10 cellular contexts compared by ENCODE assay signal in genomic region chr20:5786930-5787826, GRCh38. TPM values are rescaled to one million over a fixed set of nuclear protein-coding genes. Genes with fewer than 3 reads are reported as not detected.
DNase-seq lines count a peak whose midpoint lies in the region; ATAC-seq, FAIRE-seq and TF ChIP-seq lines count a peak whose summit lies in the region.
"Had no signal": no experiment of that assay in that cellular context is flagged by ENCODE, and none has a peak within 500 bp of the region (broad histone marks: within the 10 kb centered on the region; RNA-seq: fewer than 3 reads in every experiment).

No MANE protein-coding gene starts in this region.

- peak overlapping the region; percentile 79; the same call in 1 of the 2 replicates for H3K27ac ChIP-seq in IMR-90 (ENCODE audit: insufficient read depth, low read length)

- H3K4me3 ChIP-seq in IMR-90 (ENCODE audit: insufficient read depth, low read depth, low read length) (no peak overlapping the region), bronchial epithelial cell (ENCODE audit: low read depth, low read length) (no peak overlapping the region)
- H3K4me3 ChIP-seq: upper lobe of left lung had no signal

- peak overlapping the region; percentile 75; the same call in 1 of the 2 replicates for H2AK5ac ChIP-seq in IMR-90 (ENCODE audit: low read depth, low read length)

- 0 out of 2 replicates have a peak overlapping the region, but pooled peaks have one; percentile 49 for H3K14ac ChIP-seq in IMR-90 (replicated peaks; ENCODE audit: low read depth, low read length)

- H3K23ac ChIP-seq in IMR-90 (ENCODE audit: low read depth, low read length), result no peak overlapping the region

- H3K18ac ChIP-seq in IMR-90 (ENCODE audit: low read depth, low read length), result peak overlapping the region; percentile 91

- no peak for TF ChIP-seq RAD21 in IMR-90 (IDR thresholded peaks at IDR 0.05; ENCODE audit: low read length)

- H3K36me3 ChIP-seq in IMR-90 (ENCODE audit: control insufficient read depth, insufficient read depth, low read length), result 0 out of 2 replicates have a peak, but pooled peaks cover 1% of the 10 kb centered on the region
- no peaks in the 10 kb centered on the region for H3K36me3 ChIP-seq in bronchial epithelial cell (ENCODE audit: control insufficient read depth, insufficient read depth, low read length)

- peak overlapping the region; percentile 50; the same call in 1 of the 2 replicates for H4K91ac ChIP-seq in IMR-90 (ENCODE audit: insufficient read depth, low read depth, low read length)

- 100% methylated on average over 1 of the region's 2 CpGs; no CpG with 5 or more reads in 1 of the 2 experiments for WGBS in IMR-90 (ENCODE audit: extremely low coverage in 2 of 2, insufficient read length in 1 of 2), 2 experiments

- no peak for TF ChIP-seq POLR2A in IMR-90 (IDR thresholded peaks at IDR 0.05; ENCODE audit: low read depth, low read length)

- H3K9me3 ChIP-seq in IMR-90 (ENCODE audit: control insufficient read depth, insufficient read depth, low read length), result no peaks in the 10 kb centered on the region
- H3K9me3 ChIP-seq: upper lobe of left lung had no signal

- peak overlapping the region; percentile 8; the same call in 1 of the 2 replicates for H3K4me2 ChIP-seq in IMR-90 (ENCODE audit: low read depth, low read length)

- FAIRE-seq in bronchial epithelial cell (lab: Jason Lieb, UNC) (no peak), D721Med (lab: Jason Lieb, UNC) (no peak)

- 0 out of 3 replicates have a peak overlapping the region, but pooled peaks have one; percentile 39 for H2BK15ac ChIP-seq in IMR-90 (ENCODE audit: low read depth, low read length)

- ATAC-seq in IMR-90 (ENCODE audit: low read depth) (no peak; the same call in 1 of the 2 replicates), HG03175 (IDR thresholded peaks at IDR 0.05; ENCODE audit: unreplicated experiment) (no peak)

- POLR2A ChIA-PET in IMR-90 (lab: Charles Lee; ENCODE audit: unreplicated experiment), result interaction anchor here (0.5 kb wide), 1 partner anchor 40 kb away, joined by 5 read pairs; no protein-coding TSS in a partner anchor

- no TSS peak for BruUV-seq in IMR-90 (replicated peaks; lab: Mats Ljungman, UMichigan)

- in situ Hi-C loops in IMR-90 (cut with MboI; ENCODE audit: low sequenced_read_pairs), result no loop called here

- dilution Hi-C loops in IMR-90 (cut with HindIII; ENCODE audit: low sequenced_read_pairs, unreplicated experiment), result loop anchor here (25.0 kb wide), 1 partner anchor 200 kb away; no protein-coding TSS in a partner anchor

- peaks cover 9% of the 10 kb centered on the region for H3K4me1 ChIP-seq in IMR-90 (ENCODE audit: control insufficient read depth, insufficient read depth, low read length)

- no peaks in the 10 kb centered on the region for H4K20me1 ChIP-seq in IMR-90 (ENCODE audit: insufficient read depth, low read length)

- no peak for TF ChIP-seq CTCF in IMR-90 (conservative IDR thresholded peaks at IDR 0.05; ENCODE audit: low read depth, low read length)
- no peak for TF ChIP-seq CTCF in bronchial epithelial cell (IDR thresholded peaks at IDR 0.05; ENCODE audit: insufficient read depth, low read length, severe bottlenecking)
- no peak for TF ChIP-seq CTCF in D721Med (IDR thresholded peaks at IDR 0.05; ENCODE audit: insufficient read depth, missing control alignments)

- peak overlapping the region; percentile 57 for H3K9ac ChIP-seq in IMR-90 (ENCODE audit: low read depth, low read length)

- H3K4ac ChIP-seq in IMR-90 (ENCODE audit: low read depth, low read length), result peak overlapping the region; percentile 57; the same call in 1 of the 2 replicates

- peak overlapping the region; percentile 49 for H2BK5ac ChIP-seq in IMR-90 (ENCODE audit: low read depth, low read length, poor library complexity, severe bottlenecking)

- no peak overlapping the region for H2AK9ac ChIP-seq in IMR-90 (replicated peaks; ENCODE audit: low read depth, low read length, poor library complexity)

- H3K79me1 ChIP-seq in IMR-90 (ENCODE audit: low read depth in 1 of 2, low read length in 2 of 2), result no peaks in the 10 kb centered on the region; a peak in 1 of 4 replicates

- H4K5ac ChIP-seq in IMR-90 (ENCODE audit: low read depth, low read length), result peak overlapping the region; percentile 86

- no peak overlapping the region for H2AFZ ChIP-seq in IMR-90 (replicated peaks; ENCODE audit: low read length, poor library complexity)

- peak; percentile 56 for DNase-seq in AG20443 (ENCODE audit: low spot score)
- DNase-seq in IMR-90, result peak; percentile 64
- peak; percentile 3 for DNase-seq in bronchial epithelial cell (ENCODE audit: low read depth)
- peak; percentile 13 for DNase-seq in medulla oblongata (ENCODE audit: extremely low spot score)
- no peak for DNase-seq in D721Med (ENCODE audit: insufficient read length, low spot score)
- no peak for DNase-seq in DMS114 treated with DMSO at 0.1 percent for 48 hours (lab: John Stamatoyannopoulos, UW; ENCODE audit: unreplicated experiment)
- no peak for DNase-seq in T-helper 1 cell
- DNase-seq: NCI-H2081, upper lobe of left lung had no signal

- H2BK20ac ChIP-seq in IMR-90 (ENCODE audit: low read depth, low read length), result peak overlapping the region; percentile 29; the same call in 1 of the 2 replicates

- intact Hi-C loops in IMR-90 (cut with micrococcal nuclease), result loop anchor here (5.0 kb wide), 1 partner anchor 135 kb away; no protein-coding TSS in a partner anchor

- H4K8ac ChIP-seq in IMR-90 (ENCODE audit: low read depth in 2 of 2, low read length in 2 of 2), result peak overlapping the region in 1 of 2 experiments; percentile 44; a peak in 1 of 4 replicates

- H2BK120ac ChIP-seq in IMR-90 (ENCODE audit: low read depth, low read length), result peak overlapping the region; percentile 58; the same call in 1 of the 2 replicates

- H3K27me3 ChIP-seq in IMR-90 (ENCODE audit: control insufficient read depth, insufficient read depth, low read length) (no peaks in the 10 kb centered on the region), bronchial epithelial cell (ENCODE audit: control insufficient read depth, insufficient read depth, low read length) (no peaks in the 10 kb centered on the region)
- H3K27me3 ChIP-seq: upper lobe of left lung had no signal

- H3K56ac ChIP-seq in IMR-90 (ENCODE audit: extremely low read depth, insufficient read depth, low read length), result no peak overlapping the region; the same call in 1 of the 2 replicates

- CTCF ChIA-PET in IMR-90 (lab: Yijun Ruan, JAX), result interaction anchor here (0.6 to 2.7 kb wide), 17 partner anchors 7 to 258 kb away, joined by 3 to 18 read pairs (median 3); no protein-coding TSS in a partner anchor

- H3K9me1 ChIP-seq in IMR-90 (ENCODE audit: insufficient read depth, low read length), result no peaks in the 10 kb centered on the region

TF ChIP-seq in IMR-90, 13 proteins besides CTCF, POLR2A, EP300 and RAD21:
- TF ChIP-seq, protein P1, sequence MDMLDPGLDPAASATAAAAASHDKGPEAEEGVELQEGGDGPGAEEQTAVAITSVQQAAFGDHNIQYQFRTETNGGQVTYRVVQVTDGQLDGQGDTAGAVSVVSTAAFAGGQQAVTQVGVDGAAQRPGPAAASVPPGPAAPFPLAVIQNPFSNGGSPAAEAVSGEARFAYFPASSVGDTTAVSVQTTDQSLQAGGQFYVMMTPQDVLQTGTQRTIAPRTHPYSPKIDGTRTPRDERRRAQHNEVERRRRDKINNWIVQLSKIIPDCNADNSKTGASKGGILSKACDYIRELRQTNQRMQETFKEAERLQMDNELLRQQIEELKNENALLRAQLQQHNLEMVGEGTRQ (IDR thresholded peaks at IDR 0.05; ENCODE audit: low read depth, low read length), result no peak
- no peak for TF ChIP-seq CEBPB (IDR thresholded peaks at IDR 0.05; ENCODE audit: low read depth, low read length)
- TF ChIP-seq MAFK (IDR thresholded peaks at IDR 0.05; ENCODE audit: low read depth, low read length), result no peak
- no peak for TF ChIP-seq SMC3 (IDR thresholded peaks at IDR 0.05; ENCODE audit: low read depth, low read length)
- TF ChIP-seq CHD1 (IDR thresholded peaks at IDR 0.05; ENCODE audit: low read depth, low read length), result no peak
- TF ChIP-seq RCOR1 (IDR thresholded peaks at IDR 0.05; ENCODE audit: insufficient replicate concordance, low read length), result no peak
- TF ChIP-seq BHLHE40 (IDR thresholded peaks at IDR 0.05; ENCODE audit: low read depth, low read length), result no peak
- TF ChIP-seq RFX5 (IDR thresholded peaks at IDR 0.05; ENCODE audit: low read depth, low read length), result no peak
- no peak for TF ChIP-seq MAZ (IDR thresholded peaks at IDR 0.05; ENCODE audit: borderline replicate concordance, low read depth, low read length)
- TF ChIP-seq, protein P2, sequence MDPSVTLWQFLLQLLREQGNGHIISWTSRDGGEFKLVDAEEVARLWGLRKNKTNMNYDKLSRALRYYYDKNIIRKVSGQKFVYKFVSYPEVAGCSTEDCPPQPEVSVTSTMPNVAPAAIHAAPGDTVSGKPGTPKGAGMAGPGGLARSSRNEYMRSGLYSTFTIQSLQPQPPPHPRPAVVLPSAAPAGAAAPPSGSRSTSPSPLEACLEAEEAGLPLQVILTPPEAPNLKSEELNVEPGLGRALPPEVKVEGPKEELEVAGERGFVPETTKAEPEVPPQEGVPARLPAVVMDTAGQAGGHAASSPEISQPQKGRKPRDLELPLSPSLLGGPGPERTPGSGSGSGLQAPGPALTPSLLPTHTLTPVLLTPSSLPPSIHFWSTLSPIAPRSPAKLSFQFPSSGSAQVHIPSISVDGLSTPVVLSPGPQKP (IDR thresholded peaks at IDR 0.05; ENCODE audit: borderline replicate concordance, low read depth, low read length), result no peak
- TF ChIP-seq FOS (IDR thresholded peaks at IDR 0.05; ENCODE audit: low read depth, low read length), result no peak
- no peak for TF ChIP-seq NFE2L2 (IDR thresholded peaks at IDR 0.05; ENCODE audit: low read depth, low read length)
- TF ChIP-seq MXI1 (IDR thresholded peaks at IDR 0.05; ENCODE audit: borderline replicate concordance, low read depth, low read length), result no peak

RNA-seq across cellular contexts. Expression of gene SHLD1, which starts 37.0 kb away (rescaled TPM):
- total RNA-seq in IMR-90 (2012; rRNA removed) (1.9 and 3.0 TPM in 2 replicates), bronchial epithelial cell (4.5 TPM in 2 replicates)
- polyA plus RNA-seq in IMR-90 (2012; rRNA removed), result 2.2 and 2.6 TPM in 2 replicates
- 2.3 and 2.6 TPM in 2 replicates for polyA plus RNA-seq in IMR-90 (2012; cell fraction: cytosol; rRNA removed)
- polyA plus RNA-seq in IMR-90 (2012; cell fraction: nucleus; rRNA removed; ENCODE audit: low replicate concordance), result 1.3 and 2.8 TPM in 2 replicates

Comparison
In these comparisons a context has a peak if more than half of its experiments do, and no peak if none do; other contexts are left out.
1. DNase-seq: peak in AG20443 (single experiment), IMR-90 (single experiment), bronchial epithelial cell (single experiment) and medulla oblongata (single experiment); none in D721Med (single experiment), DMS114 treated with DMSO at 0.1 percent for 48 hours (single experiment) and T-helper 1 cell (0 of 5).